In genomic region chr3:52014613-52015012, GRCh38 we compare ENCODE assay signal across 11 cellular contexts. TPM values are rescaled to one million over a fixed set of nuclear protein-coding genes. Genes with fewer than 3 reads are reported as not detected.
DNase-seq lines count a peak whose midpoint lies in the region; ATAC-seq and TF ChIP-seq lines count a peak whose summit lies in the region.
"Had no signal": no experiment of that assay in that cellular context is flagged by ENCODE, and none has a peak within 500 bp of the region (broad histone marks: within the 10 kb centered on the region; RNA-seq: fewer than 3 reads in every experiment).

No MANE protein-coding gene starts in this region.

- intact Hi-C loops in heart right ventricle (cut with DNase I), result loop anchor here in 3 of 10 donors (5.0 kb wide), 3 partner anchors 33 to 533 kb away; no protein-coding TSS in a partner anchor

- H3K9me3 ChIP-seq in Karpas-422 (ENCODE audit: low read length) (no peaks in the 10 kb centered on the region), heart right ventricle (no peaks in the 10 kb centered on the region)

- CTCF ChIA-PET in activated CD8-positive, alpha-beta T cell treated with anti-CD3 and anti-CD28 coated beads, Interleukin-2, amount 10 ng/mL, durations not matched to agents 7 days and 5 days (lab: Charles Lee), result interaction anchor here (0.9 to 1.7 kb wide), 5 partner anchors 13 to 109 kb away, joined by 3 to 5 read pairs (median 4); no protein-coding TSS in a partner anchor

- H4K20me1 ChIP-seq in Karpas-422 (ENCODE audit: insufficient read depth, low read depth, low read length), result no peaks in the 10 kb centered on the region

- no peaks in the 10 kb centered on the region for H3K79me2 ChIP-seq in Karpas-422 (ENCODE audit: low read length)

- no peak overlapping the region for H3K4me3 Mint-ChIP-seq in activated CD8-positive, alpha-beta T cell treated with anti-CD3 and anti-CD28 coated beads, Interleukin-2, amount 10 ng/mL, durations not matched to agents 7 days and 5 days

- no peak overlapping the region for H3K27ac Mint-ChIP-seq in activated CD8-positive, alpha-beta T cell treated with anti-CD3 and anti-CD28 coated beads, Interleukin-2, amount 10 ng/mL, durations not matched to agents 7 days and 5 days

- H3K4me2 ChIP-seq in Karpas-422 (ENCODE audit: low read depth, low read length, poor library complexity, severe bottlenecking), result no peak overlapping the region

- H3K36me3 ChIP-seq in Karpas-422 (ENCODE audit: insufficient read depth, low read length) (no peaks in the 10 kb centered on the region), heart right ventricle (no peaks in the 10 kb centered on the region)

- no peak overlapping the region for H3K9ac ChIP-seq in Karpas-422 (ENCODE audit: low read length)

- H3K4me1 ChIP-seq in foreskin keratinocyte (no peaks in the 10 kb centered on the region), Karpas-422 (ENCODE audit: low read length) (peaks cover 20% of the 10 kb centered on the region), heart right ventricle (peaks cover 18 to 63% (median 42%) of the 10 kb centered on the region in 9 donors)

- H3K36me3 Mint-ChIP-seq in activated CD8-positive, alpha-beta T cell treated with anti-CD3 and anti-CD28 coated beads, Interleukin-2, amount 10 ng/mL, durations not matched to agents 7 days and 5 days (ENCODE audit: low read depth), result no peaks in the 10 kb centered on the region

- H3K4me1 Mint-ChIP-seq in activated CD8-positive, alpha-beta T cell treated with anti-CD3 and anti-CD28 coated beads, Interleukin-2, amount 10 ng/mL, durations not matched to agents 7 days and 5 days (ENCODE audit: low read depth), result peaks cover 3% of the 10 kb centered on the region

- in situ Hi-C loops in ACHN (cut with HindIII; ENCODE audit: low pct_ligation_motif_present, low pct_unique_long_range_greater_than_20kb, low sequenced_read_pairs), result no loop called here

- peak; percentile 74 for ATAC-seq in SK-N-SH treated with all-trans-retinoic acid at 6 μM for 48 hours
- ATAC-seq in foreskin keratinocyte, result no peak
- ATAC-seq in activated CD8-positive, alpha-beta T cell treated with anti-CD3 and anti-CD28 coated beads, Interleukin-2, amount 10 ng/mL, durations not matched to agents 7 days and 5 days, result no peak
- ATAC-seq in heart right ventricle, result no peak

- H3K9me3 Mint-ChIP-seq in activated CD8-positive, alpha-beta T cell treated with anti-CD3 and anti-CD28 coated beads, Interleukin-2, amount 10 ng/mL, durations not matched to agents 7 days and 5 days (ENCODE audit: insufficient read depth), result no peaks in the 10 kb centered on the region

- WGBS in heart right ventricle, 2 donors, result 74 to 79% methylated on average over 8 of the region's 8 CpGs

- H2AFZ ChIP-seq in Karpas-422 (ENCODE audit: low read length), result no peak overlapping the region

- no peaks in the 10 kb centered on the region for H3K9me2 ChIP-seq in Karpas-422 (replicated peaks; ENCODE audit: insufficient read depth, low read length)

- peaks cover 3% of the 10 kb centered on the region for H3K27me3 Mint-ChIP-seq in activated CD8-positive, alpha-beta T cell treated with anti-CD3 and anti-CD28 coated beads, Interleukin-2, amount 10 ng/mL, durations not matched to agents 7 days and 5 days (ENCODE audit: low read depth)

- TF ChIP-seq CTCF in GM12865 (IDR thresholded peaks at IDR 0.05; ENCODE audit: insufficient read depth, low read depth, low read length, missing control alignments) (peak; percentile 2), foreskin keratinocyte (conservative IDR thresholded peaks at IDR 0.05) (peak; percentile 36), heart right ventricle (IDR thresholded peaks at IDR 0.05) (peak in 2 of 9 donors; percentile 13 to 31)

- H3K27ac ChIP-seq in foreskin keratinocyte (no peak overlapping the region), Karpas-422 (ENCODE audit: low read length) (no peak overlapping the region), heart right ventricle (no peak overlapping the region)

- no peak overlapping the region for H3K4me3 ChIP-seq in GM12865 (ENCODE audit: low read depth, low read length)
- no peak overlapping the region for H3K4me3 ChIP-seq in Karpas-422 (ENCODE audit: low read length)
- no peak overlapping the region for H3K4me3 ChIP-seq in heart right ventricle

- POLR2A ChIA-PET in activated CD8-positive, alpha-beta T cell treated with anti-CD3 and anti-CD28 coated beads, Interleukin-2, amount 10 ng/mL, durations not matched to agents 7 days and 5 days (lab: Charles Lee), result no interaction called here

- DNase-seq in ACHN (peak; percentile 7), GM12865 (ENCODE audit: low read depth) (no peak), foreskin keratinocyte (no peak), Karpas-422 (no peak), NOMO-1 (lab: John Stamatoyannopoulos, UW; ENCODE audit: unreplicated experiment in 2 of 2) (no peak), heart right ventricle (no peak)
- no peak for DNase-seq in activated CD8-positive, alpha-beta T cell treated with anti-CD3 and anti-CD28 coated beads, Interleukin-2, amount 10 ng/mL, durations not matched to agents 7 days and 5 days
- DNase-seq: activated naive CD4-positive, alpha-beta T cell treated with Interleukin-2 at 50 U/mL for 16 hours; NCI-H2171; stimulated activated CD4-positive, alpha-beta T cell treated with anti-CD3 and anti-CD28 coated beads, Interleukin-15, amount 100 ng/mL, for 24 hours had no signal

- H3K27me3 ChIP-seq in foreskin keratinocyte (no peaks in the 10 kb centered on the region), Karpas-422 (ENCODE audit: low read length) (no peaks in the 10 kb centered on the region), heart right ventricle (no peaks in the 10 kb centered on the region)

TF ChIP-seq in SK-N-SH treated with all-trans-retinoic acid at 6 μM for 48 hours, 23 proteins besides CTCF, POLR2A, EP300 and RAD21:
- no peak for TF ChIP-seq POU6F1 (CRISPR knock-in tag; IDR thresholded peaks at IDR 0.05; ENCODE audit: borderline replicate concordance, low read depth)
- TF ChIP-seq SNAI2 (CRISPR knock-in tag; IDR thresholded peaks at IDR 0.05), result no peak
- TF ChIP-seq ZNF70 (CRISPR knock-in tag; IDR thresholded peaks at IDR 0.05), result no peak

RNA-seq across cellular contexts. Expression of gene RPL29, which starts 18.9 kb away (rescaled TPM):
- 1,319 and 1,629 TPM in 2 replicates for total RNA-seq in foreskin keratinocyte
- 2,404 and 2,789 TPM in 2 replicates for polyA plus RNA-seq in foreskin keratinocyte
- total RNA-seq in activated CD8-positive, alpha-beta T cell treated with anti-CD3 and anti-CD28 coated beads, Interleukin-2, amount 10 ng/mL, durations not matched to agents 7 days and 5 days, result 1,000 to 10,000 TPM; 1,199 to 1,266 TPM
- 2,656 and 3,245 TPM in 2 replicates for total RNA-seq in Karpas-422 (2014; rRNA removed; shearing (Covaris generic); ENCODE audit: low replicate concordance)
- total RNA-seq in heart right ventricle, result 100 to 1,000 TPM; 505 to 754 (median 626) TPM
- 1,000 to 10,000 TPM; 1,450 to 1,915 TPM for polyA plus RNA-seq in heart right ventricle

RNA-seq across cellular contexts. Expression of gene ACY1, which starts 31.3 kb away (rescaled TPM):
- 62.3 and 69.9 TPM in 2 replicates for total RNA-seq in foreskin keratinocyte
- polyA plus RNA-seq in foreskin keratinocyte, result 62.5 and 73.2 TPM in 2 replicates
- total RNA-seq in activated CD8-positive, alpha-beta T cell treated with anti-CD3 and anti-CD28 coated beads, Interleukin-2, amount 10 ng/mL, durations not matched to agents 7 days and 5 days, result 10 to 100 TPM; 17.4 to 21.2 TPM
- 71.0 and 97.0 TPM in 2 replicates for total RNA-seq in Karpas-422 (2014; rRNA removed; shearing (Covaris generic); ENCODE audit: low replicate concordance)
- 10 to 100 TPM; 18.7 to 45.6 (median 24.7) TPM for total RNA-seq in heart right ventricle
- polyA plus RNA-seq in heart right ventricle, result 10 to 100 TPM; 24.6 to 28.3 TPM

RNA-seq across cellular contexts. Expression of gene ABHD14A, which starts 39.7 kb away (rescaled TPM):
- total RNA-seq in foreskin keratinocyte, result 4.9 and 5.6 TPM in 2 replicates
- polyA plus RNA-seq in foreskin keratinocyte, result 8.9 and 9.5 TPM in 2 replicates
- 10 to 100 TPM; 10.5 to 11.7 TPM for total RNA-seq in activated CD8-positive, alpha-beta T cell treated with anti-CD3 and anti-CD28 coated beads, Interleukin-2, amount 10 ng/mL, durations not matched to agents 7 days and 5 days
- 36.9 and 58.2 TPM in 2 replicates for total RNA-seq in Karpas-422 (2014; rRNA removed; shearing (Covaris generic); ENCODE audit: low replicate concordance)
- total RNA-seq in heart right ventricle, result 10 to 100 TPM; 19.3 to 38.6 (median 23.6) TPM
- 10 to 100 TPM; 26.3 to 80.1 TPM for polyA plus RNA-seq in heart right ventricle

RNA-seq across cellular contexts. Expression of gene ABHD14B, which starts 40.8 kb away (rescaled TPM):
- total RNA-seq in foreskin keratinocyte (23.0 and 25.8 TPM in 2 replicates), heart right ventricle (10 to 100 TPM in 8 of 10 donors, 1 to 10 TPM in 2; 7.5 to 19.0 (median 12.0) TPM)
- polyA plus RNA-seq in foreskin keratinocyte (30.5 and 33.6 TPM in 2 replicates), heart right ventricle (10 to 100 TPM; 14.6 to 47.5 TPM)
- 10 to 100 TPM; 31.4 to 38.0 TPM for total RNA-seq in activated CD8-positive, alpha-beta T cell treated with anti-CD3 and anti-CD28 coated beads, Interleukin-2, amount 10 ng/mL, durations not matched to agents 7 days and 5 days
- total RNA-seq in Karpas-422 (2014; rRNA removed; shearing (Covaris generic); ENCODE audit: low replicate concordance), result 104 and 118 TPM in 2 replicates

RNA-seq across cellular contexts. Expression of gene DUSP7, which starts 41.8 kb away (rescaled TPM):
- total RNA-seq in foreskin keratinocyte (119 and 131 TPM in 2 replicates), heart right ventricle (10 to 100 TPM; 11.3 to 29.7 (median 15.8) TPM)
- polyA plus RNA-seq in foreskin keratinocyte (107 and 117 TPM in 2 replicates), heart right ventricle (10 to 100 TPM; 10.4 to 19.2 TPM)
- 10 to 100 TPM; 37.4 to 39.1 TPM for total RNA-seq in activated CD8-positive, alpha-beta T cell treated with anti-CD3 and anti-CD28 coated beads, Interleukin-2, amount 10 ng/mL, durations not matched to agents 7 days and 5 days
- 11.1 and 21.2 TPM in 2 replicates for total RNA-seq in Karpas-422 (2014; rRNA removed; shearing (Covaris generic); ENCODE audit: low replicate concordance)
